In genomic region chr7:78587443-78588044, GRCh38 we compare ENCODE assay signal across 12 cellular contexts.
DNase-seq lines count a peak whose midpoint lies in the region; ATAC-seq, FAIRE-seq and TF ChIP-seq lines count a peak whose summit lies in the region.
"Had no signal": no experiment of that assay in that cellular context is flagged by ENCODE, and none has a peak within 500 bp of the region (broad histone marks: within the 10 kb centered on the region; RNA-seq: fewer than 3 reads in every experiment).

No MANE protein-coding gene starts in this region.

- no peaks in the 10 kb centered on the region for H3K36me3 Mint-ChIP-seq in CD8-positive, alpha-beta T cell
- H3K36me3 Mint-ChIP-seq: CD4-positive, alpha-beta memory T cell had no signal

- H3K27ac ChIP-seq in cardiac muscle cell: no peak overlapping the region
- H3K27ac ChIP-seq in CD8-positive, alpha-beta T cell (ENCODE audit: low read depth, low read length): no peak overlapping the region

- H3K4me3 ChIP-seq in cardiac muscle cell (no peak overlapping the region), astrocyte of the spinal cord (ENCODE audit: low read depth, low read length) (no peak overlapping the region)
- H3K4me3 ChIP-seq in CD8-positive, alpha-beta T cell (ENCODE audit: low read depth, low read length): no peak overlapping the region

- no peak overlapping the region for H3K4me3 Mint-ChIP-seq in CD8-positive, alpha-beta T cell
- H3K4me3 Mint-ChIP-seq: activated B cell treated with CpG ODN at 0.5 μM for 24 hours; CD4-positive, alpha-beta memory T cell had no signal

- in situ Hi-C loops in astrocyte of the spinal cord (cut with HindIII; ENCODE audit: low sequenced_read_pairs): no loop called here

- no peak overlapping the region for H3K27ac Mint-ChIP-seq in CD8-positive, alpha-beta T cell
- H3K27ac Mint-ChIP-seq: activated B cell treated with CpG ODN at 0.5 μM for 24 hours; CD4-positive, alpha-beta memory T cell had no signal

- H3K4me1 Mint-ChIP-seq in CD8-positive, alpha-beta T cell (ENCODE audit: low read depth): no peaks in the 10 kb centered on the region
- H3K4me1 Mint-ChIP-seq: activated B cell treated with CpG ODN at 0.5 μM for 24 hours; CD4-positive, alpha-beta memory T cell had no signal

- no peaks in the 10 kb centered on the region for H3K4me1 ChIP-seq in cardiac muscle cell (ENCODE audit: low read depth)
- no peaks in the 10 kb centered on the region for H3K4me1 ChIP-seq in CD8-positive, alpha-beta T cell (ENCODE audit: insufficient read depth, low read length)

- CTCF ChIA-PET in CD8-positive, alpha-beta T cell (lab: Charles Lee): no interaction called here

- H3K27me3 ChIP-seq in cardiac muscle cell: no peaks in the 10 kb centered on the region
- no peaks in the 10 kb centered on the region for H3K27me3 ChIP-seq in CD8-positive, alpha-beta T cell (ENCODE audit: insufficient read depth, low read length)

- no peak for FAIRE-seq in urothelium cell line (lab: Jason Lieb, UNC)

- no peaks in the 10 kb centered on the region for H3K9me3 Mint-ChIP-seq in CD8-positive, alpha-beta T cell
- H3K9me3 Mint-ChIP-seq: activated B cell treated with CpG ODN at 0.5 μM for 24 hours had no signal

- no peaks in the 10 kb centered on the region for H3K27me3 Mint-ChIP-seq in CD8-positive, alpha-beta T cell (ENCODE audit: low read depth)
- H3K27me3 Mint-ChIP-seq: activated B cell treated with CpG ODN at 0.5 μM for 24 hours; CD4-positive, alpha-beta memory T cell had no signal

- no peak for ATAC-seq in left cardiac atrium
- ATAC-seq in CD8-positive, alpha-beta T cell: no peak
- no peak for ATAC-seq in GM21723 (IDR thresholded peaks at IDR 0.05; ENCODE audit: unreplicated experiment)

- H3K36me3 ChIP-seq in cardiac muscle cell: no peaks in the 10 kb centered on the region
- H3K36me3 ChIP-seq in CD8-positive, alpha-beta T cell (ENCODE audit: insufficient read depth, low read length): no peaks in the 10 kb centered on the region

- intact Hi-C loops in left cardiac atrium (cut with DNase I): no loop called here
- intact Hi-C loops in CD8-positive, alpha-beta T cell (cut with DNase I, micrococcal nuclease): no loop called here

- POLR2A ChIA-PET in CD8-positive, alpha-beta T cell (lab: Charles Lee): no interaction called here

- TF ChIP-seq CTCF in cardiac muscle cell (IDR thresholded peaks at IDR 0.05; ENCODE audit: low read depth, low read length) (peak; percentile 15), astrocyte of the spinal cord (IDR thresholded peaks at IDR 0.05; ENCODE audit: low read depth, low read length) (peak; percentile 1)
- no peak for TF ChIP-seq CTCF in CD8-positive, alpha-beta T cell (IDR thresholded peaks at IDR 0.05)

- DNase-seq in cardiac muscle cell (ENCODE audit: low read depth in 1 of 2, low spot score in 1 of 2) (peak; percentile 14 to 20), left cardiac atrium (no peak), NCI-H1105 treated with DMSO at 0.1 percent for 48 hours (lab: John Stamatoyannopoulos, UW) (peak; percentile 54), astrocyte of the spinal cord (ENCODE audit: low read depth, low spot score) (no peak), urothelium cell line (ENCODE audit: low spot score) (peak; percentile 28), AG08396 (ENCODE audit: low spot score) (no peak)
- no peak for DNase-seq in CD8-positive, alpha-beta T cell
- DNase-seq: activated B cell treated with CpG ODN at 0.5 μM for 24 hours; amniotic stem cell; CD4-positive, alpha-beta memory T cell; NCI-H187 treated with DMSO at 0.1 percent for 48 hours had no signal

- H3K9me3 ChIP-seq in cardiac muscle cell (ENCODE audit: low read depth): no peaks in the 10 kb centered on the region
- no peaks in the 10 kb centered on the region for H3K9me3 ChIP-seq in CD8-positive, alpha-beta T cell (ENCODE audit: low read length)

Comparison
In these comparisons a context has a peak if more than half of its experiments do, and no peak if none do; other contexts are left out.
1. DNase-seq: peak in cardiac muscle cell (2 of 2), NCI-H1105 treated with DMSO at 0.1 percent for 48 hours (single experiment) and urothelium cell line (single experiment); none in left cardiac atrium (single experiment), astrocyte of the spinal cord (single experiment), AG08396 (single experiment) and CD8-positive, alpha-beta T cell (0 of 7).